14 cellular contexts compared by ENCODE assay signal in the genomic region with DNA sequence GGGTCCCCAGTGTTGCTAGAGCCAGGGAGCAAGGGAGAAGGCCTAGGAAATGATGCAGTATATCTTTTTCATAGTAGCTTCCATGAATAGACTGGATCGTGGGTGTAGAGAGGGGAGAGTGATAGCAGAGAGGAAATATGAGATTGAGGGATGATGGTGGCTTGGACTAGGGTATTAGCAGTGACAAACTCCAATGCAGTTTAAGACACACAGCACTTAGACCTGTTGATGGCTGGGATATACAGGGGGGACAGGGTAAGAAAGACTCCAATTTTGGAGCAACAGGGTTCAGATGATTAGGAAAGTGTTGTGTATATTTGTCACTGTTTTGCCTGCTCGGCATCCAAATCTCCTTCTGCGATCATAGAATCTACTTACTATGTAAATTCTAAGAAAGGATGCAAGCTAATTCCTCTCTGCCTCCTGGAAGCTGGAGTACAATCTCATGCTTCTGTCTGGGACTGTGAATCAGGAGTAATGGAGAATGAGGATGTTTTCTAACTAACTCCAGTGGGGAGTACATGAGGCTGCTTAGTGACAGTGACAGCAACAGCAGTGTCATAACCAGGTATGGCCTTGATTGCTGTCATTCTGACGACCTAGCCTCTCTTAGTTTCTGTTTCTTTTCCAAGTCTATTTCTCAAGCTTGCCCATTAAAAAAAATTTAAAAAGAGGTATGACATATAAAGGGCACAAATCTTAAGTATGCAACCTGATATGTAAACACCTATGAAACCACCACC. TPM values are rescaled to one million over a fixed set of nuclear protein-coding genes. Genes with fewer than 3 reads are reported as not detected.
DNase-seq lines count a peak whose midpoint lies in the region; ATAC-seq and TF ChIP-seq lines count a peak whose summit lies in the region.
"Had no signal": no experiment of that assay in that cellular context is flagged by ENCODE, and none has a peak within 500 bp of the region (broad histone marks: within the 10 kb centered on the region; RNA-seq: fewer than 3 reads in every experiment).

No MANE protein-coding gene starts in this region.

- no peaks in the 10 kb centered on the region for H3K36me3 ChIP-seq in mesendoderm (ENCODE audit: control insufficient read depth, insufficient read depth, low read length)
- H3K36me3 ChIP-seq: BE2C, pancreas had no signal

- no peak overlapping the region for H4K8ac ChIP-seq in mesendoderm (ENCODE audit: low read depth, low read length)

- H3K18ac ChIP-seq in mesendoderm (ENCODE audit: low read length) = no peak overlapping the region

- H2BK15ac ChIP-seq in mesendoderm (replicated peaks; ENCODE audit: low read depth) = no peak overlapping the region

- DNase-seq in GM12864 (ENCODE audit: low read depth) = peak; percentile 15
- DNase-seq in mesendoderm = no peak
- no peak for DNase-seq in NCI-H345 (lab: John Stamatoyannopoulos, UW)
- no peak for DNase-seq in stimulated activated CD4-positive, alpha-beta T cell treated with anti-CD3 and anti-CD28 coated beads, Interleukin-2, amount 100 ng/mL, for 24 hours
- DNase-seq: BE2C; head of caudate nucleus; pancreas; SHP77; stimulated activated naive CD4-positive, alpha-beta T cell had no signal

- H3K9ac ChIP-seq in mesendoderm (ENCODE audit: low read length) = no peak overlapping the region

- H2BK5ac ChIP-seq in mesendoderm (ENCODE audit: low read length) = no peak overlapping the region

- H3K27me3 ChIP-seq in mesendoderm (ENCODE audit: insufficient read depth, low read length, poor library complexity) = no peaks in the 10 kb centered on the region
- H3K27me3 ChIP-seq: BE2C, pancreas had no signal

- no peak overlapping the region for H3K4ac ChIP-seq in mesendoderm (ENCODE audit: low read depth, low read length)

- no peak overlapping the region for H4K5ac ChIP-seq in mesendoderm (ENCODE audit: low read length)

- WGBS in mesendoderm (ENCODE audit: extremely low coverage, insufficient coverage, low lambda C conversion rate) = no CpG with 5 or more reads among the region's 4 CpGs

- no peak for TF ChIP-seq CTCF in GM12864 (IDR thresholded peaks at IDR 0.05; ENCODE audit: low read depth, low read length, missing control alignments)

- H2BK120ac ChIP-seq in mesendoderm (ENCODE audit: low read depth, low read length) = no peak overlapping the region

- no peak overlapping the region for H3K27ac ChIP-seq in mesendoderm (ENCODE audit: low read depth, low read length)
- H3K27ac ChIP-seq: HL-60, pancreas had no signal

- H3K79me2 ChIP-seq in mesendoderm (ENCODE audit: control insufficient read depth, insufficient read depth, low read length) = no peaks in the 10 kb centered on the region

- no peak overlapping the region for H3K56ac ChIP-seq in mesendoderm (ENCODE audit: low read length)

- ATAC-seq in GM18873 (IDR thresholded peaks at IDR 0.05; ENCODE audit: low FRiP score, unreplicated experiment) (peak; percentile 57), HG02588 (IDR thresholded peaks at IDR 0.05; ENCODE audit: unreplicated experiment) (peak; percentile 69), HG03460 (IDR thresholded peaks at IDR 0.05; ENCODE audit: unreplicated experiment) (peak; percentile 49), esophagus mucosa (no peak)

- H2AK5ac ChIP-seq in mesendoderm (ENCODE audit: low read length) = no peak overlapping the region

- H3K4me3 ChIP-seq in GM12864 (ENCODE audit: low read depth, low read length) = no peak overlapping the region
- H3K4me3 ChIP-seq in mesendoderm (ENCODE audit: low read length) = no peak overlapping the region
- H3K4me3 ChIP-seq: pancreas had no signal

- H3K4me1 ChIP-seq in mesendoderm (ENCODE audit: control insufficient read depth, low read depth, low read length) = peaks cover 2% of the 10 kb centered on the region
- H3K4me1 ChIP-seq: BE2C, pancreas had no signal

- H3K23ac ChIP-seq in mesendoderm (ENCODE audit: low read length) = no peak overlapping the region

- no peak overlapping the region for H3K4me2 ChIP-seq in mesendoderm (ENCODE audit: low read length)

- H3K79me1 ChIP-seq in mesendoderm (ENCODE audit: low read length) = no peaks in the 10 kb centered on the region

RNA-seq across cellular contexts. Expression of gene SYDE2, which starts 47.5 kb away (rescaled TPM):
- 6.1 TPM for polyA plus RNA-seq in mesendoderm (2013, experiment 1 of 2)
- 6.5 TPM for polyA plus RNA-seq in mesendoderm (2013, experiment 2 of 2)
- 0.84 TPM for total RNA-seq in esophagus mucosa
